Comparison of ENCODE assay signal across 18 cellular contexts in the genomic region with DNA sequence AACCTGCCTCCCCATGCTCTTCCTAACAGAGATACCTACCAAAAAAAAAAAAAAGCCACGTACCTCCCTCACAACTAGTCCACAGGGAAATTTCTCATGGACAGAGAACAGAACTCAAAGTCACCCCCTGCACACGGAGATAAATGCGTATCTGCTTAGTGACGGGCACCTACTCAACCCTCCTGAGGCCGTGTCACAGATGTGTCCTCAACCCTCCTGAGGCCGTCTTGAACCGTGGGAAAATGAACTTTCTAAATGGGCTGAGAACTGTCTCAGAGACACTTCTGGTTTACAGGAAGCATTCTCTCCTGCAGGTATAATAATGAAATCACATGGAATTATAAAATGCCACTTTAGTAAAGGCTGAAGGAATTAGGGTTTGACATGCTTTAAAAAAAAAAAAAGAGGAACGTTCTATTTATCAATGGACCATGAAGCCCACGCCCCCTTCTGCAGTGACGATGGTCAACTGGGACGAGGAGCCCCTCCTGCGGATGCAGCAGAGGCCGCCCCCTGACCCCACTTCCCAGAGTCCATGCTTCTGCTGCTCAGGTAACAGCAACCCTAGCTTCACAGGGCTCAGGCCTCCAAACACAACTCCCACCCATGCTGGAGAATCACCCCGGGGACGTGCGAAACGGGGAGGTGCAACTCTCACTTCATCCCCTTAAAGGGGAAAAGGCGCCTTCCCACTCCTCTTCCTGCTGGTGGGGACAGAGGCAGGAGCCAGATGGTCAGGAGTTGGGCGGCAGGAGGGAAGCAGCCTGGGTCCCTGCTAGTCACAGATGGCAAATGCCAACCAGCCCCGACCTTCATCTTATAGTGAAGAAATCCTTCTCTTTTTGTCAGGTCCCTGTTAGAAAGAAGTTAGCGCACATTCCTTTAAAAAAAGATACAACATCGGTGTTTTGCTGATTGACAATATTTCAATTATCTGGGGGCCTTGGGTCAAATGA.
A peak's percentile ranks its signal among the peaks of the same experiment; 100 is the strongest.
DNase-seq lines count a peak whose midpoint lies in the region; ATAC-seq and TF ChIP-seq lines count a peak whose summit lies in the region.
"Had no signal": no experiment of that assay in that cellular context is flagged by ENCODE, and none has a peak within 500 bp of the region (broad histone marks: within the 10 kb centered on the region; RNA-seq: fewer than 3 reads in every experiment).

No MANE protein-coding gene starts in this region.

- H3K36me3 ChIP-seq in heart right ventricle: no peaks in the 10 kb centered on the region
- H3K36me3 ChIP-seq in upper lobe of right lung: no peaks in the 10 kb centered on the region

- H3K4me1 Mint-ChIP-seq in WTC11: peaks cover 12% of the 10 kb centered on the region
- H3K4me1 Mint-ChIP-seq in nephron progenitor cell: peaks cover 71% of the 10 kb centered on the region
- H3K4me1 Mint-ChIP-seq: CD4-positive, alpha-beta memory T cell had no signal

- H3K4me3 Mint-ChIP-seq in WTC11: no peak overlapping the region
- peak overlapping the region; percentile 42 for H3K4me3 Mint-ChIP-seq in nephron progenitor cell
- H3K4me3 Mint-ChIP-seq: CD4-positive, alpha-beta memory T cell had no signal

- H3K9me3 Mint-ChIP-seq in WTC11 (no peaks in the 10 kb centered on the region), nephron progenitor cell (no peaks in the 10 kb centered on the region)
- H3K9me3 Mint-ChIP-seq: CD4-positive, alpha-beta memory T cell had no signal

- intact Hi-C loops in left ventricle myocardium superior (cut with micrococcal nuclease): no loop called here
- intact Hi-C loops in heart right ventricle (cut with DNase I): no loop called here
- intact Hi-C loops in upper lobe of right lung (cut with DNase I): no loop called here

- H3K4me3 ChIP-seq in heart right ventricle: no peak overlapping the region
- no peak overlapping the region for H3K4me3 ChIP-seq in upper lobe of right lung
- H3K4me3 ChIP-seq: K562, PC-9 had no signal

- H3K27me3 ChIP-seq in heart right ventricle: no peaks in the 10 kb centered on the region
- no peaks in the 10 kb centered on the region for H3K27me3 ChIP-seq in upper lobe of right lung

- POLR2A ChIA-PET in WTC11 (lab: Charles Lee): no interaction called here

- H3K4me1 ChIP-seq in heart right ventricle (peaks cover 0 to 12% (median 0%) of the 10 kb centered on the region in 9 donors), upper lobe of right lung (no peaks in the 10 kb centered on the region)

- TF ChIP-seq CTCF in heart right ventricle (IDR thresholded peaks at IDR 0.05) (no peak), WTC11 (IDR thresholded peaks at IDR 0.05) (no peak), nephron progenitor cell (IDR thresholded peaks at IDR 0.05) (no peak), upper lobe of right lung (IDR thresholded peaks at IDR 0.05) (no peak)

- CTCF ChIA-PET in WTC11 (lab: Charles Lee): interaction anchor here (1.0 kb wide), 1 partner anchor 23 kb away, joined by 4 read pairs; no protein-coding TSS in a partner anchor

- ATAC-seq in left ventricle myocardium superior (peak; percentile 39), heart right ventricle (no peak), WTC11 (no peak), upper lobe of right lung (no peak), HG02588 (IDR thresholded peaks at IDR 0.05; ENCODE audit: unreplicated experiment) (no peak)
- ATAC-seq: K562 had no signal

- DNase-seq in left ventricle myocardium superior (no peak), heart right ventricle (no peak), WTC11 (ENCODE audit: low spot score) (no peak), nephron progenitor cell (no peak), upper lobe of right lung (peak; percentile 36), mucosa of gallbladder (ENCODE audit: low spot score) (no peak), NCI-H774 (lab: John Stamatoyannopoulos, UW) (no peak)
- DNase-seq: ACHN; CD4-positive, alpha-beta memory T cell; DND-41; HCEC 1CT; NCI-H1105; NCI-H1930; NCI-H510A treated with DMSO at 0.1 percent for 48 hours; PC-9 had no signal

- no peak overlapping the region for H3K27ac ChIP-seq in heart right ventricle
- H3K27ac ChIP-seq in upper lobe of right lung: no peak overlapping the region
- H3K27ac ChIP-seq: HL-60, PC-9 had no signal

- WGBS in heart right ventricle, 2 donors: 80 to 82% methylated on average over 22 of the region's 22 CpGs

- no peaks in the 10 kb centered on the region for H3K27me3 Mint-ChIP-seq in WTC11 (ENCODE audit: low read depth)
- peaks cover 3% of the 10 kb centered on the region for H3K27me3 Mint-ChIP-seq in nephron progenitor cell (ENCODE audit: low read depth, poor library complexity)

- H3K9me3 ChIP-seq in heart right ventricle (no peaks in the 10 kb centered on the region), upper lobe of right lung (no peaks in the 10 kb centered on the region)

- 0 out of 2 replicates have a peak overlapping the region, but pooled peaks have one; percentile 66 for H3K27ac Mint-ChIP-seq in WTC11
- H3K27ac Mint-ChIP-seq in nephron progenitor cell: peak overlapping the region; percentile 75

- H3K36me3 Mint-ChIP-seq in WTC11 (no peaks in the 10 kb centered on the region), nephron progenitor cell (ENCODE audit: low read depth) (no peaks in the 10 kb centered on the region)
- H3K36me3 Mint-ChIP-seq: CD4-positive, alpha-beta memory T cell had no signal

TF ChIP-seq in WTC11, 78 proteins besides CTCF, POLR2A, EP300 and RAD21:
- TF ChIP-seq ZNF263 (CRISPR knock-in tag; IDR thresholded peaks at IDR 0.05; ENCODE audit: low read depth) (no peak), ZNF416 (CRISPR knock-in tag; IDR thresholded peaks at IDR 0.05) (no peak), ZNF423 (CRISPR knock-in tag; IDR thresholded peaks at IDR 0.05) (no peak), ZNF396 (CRISPR knock-in tag; IDR thresholded peaks at IDR 0.05; ENCODE audit: borderline replicate concordance) (no peak), FOXP1 (CRISPR knock-in tag; IDR thresholded peaks at IDR 0.05; ENCODE audit: borderline replicate concordance) (no peak), CREB1 (CRISPR knock-in tag; IDR thresholded peaks at IDR 0.05) (no peak)
- TF ChIP-seq, protein P1, sequence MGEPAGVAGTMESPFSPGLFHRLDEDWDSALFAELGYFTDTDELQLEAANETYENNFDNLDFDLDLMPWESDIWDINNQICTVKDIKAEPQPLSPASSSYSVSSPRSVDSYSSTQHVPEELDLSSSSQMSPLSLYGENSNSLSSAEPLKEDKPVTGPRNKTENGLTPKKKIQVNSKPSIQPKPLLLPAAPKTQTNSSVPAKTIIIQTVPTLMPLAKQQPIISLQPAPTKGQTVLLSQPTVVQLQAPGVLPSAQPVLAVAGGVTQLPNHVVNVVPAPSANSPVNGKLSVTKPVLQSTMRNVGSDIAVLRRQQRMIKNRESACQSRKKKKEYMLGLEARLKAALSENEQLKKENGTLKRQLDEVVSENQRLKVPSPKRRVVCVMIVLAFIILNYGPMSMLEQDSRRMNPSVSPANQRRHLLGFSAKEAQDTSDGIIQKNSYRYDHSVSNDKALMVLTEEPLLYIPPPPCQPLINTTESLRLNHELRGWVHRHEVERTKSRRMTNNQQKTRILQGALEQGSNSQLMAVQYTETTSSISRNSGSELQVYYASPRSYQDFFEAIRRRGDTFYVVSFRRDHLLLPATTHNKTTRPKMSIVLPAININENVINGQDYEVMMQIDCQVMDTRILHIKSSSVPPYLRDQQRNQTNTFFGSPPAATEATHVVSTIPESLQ (CRISPR knock-in tag; IDR thresholded peaks at IDR 0.05): no peak
- TF ChIP-seq, protein P2, sequence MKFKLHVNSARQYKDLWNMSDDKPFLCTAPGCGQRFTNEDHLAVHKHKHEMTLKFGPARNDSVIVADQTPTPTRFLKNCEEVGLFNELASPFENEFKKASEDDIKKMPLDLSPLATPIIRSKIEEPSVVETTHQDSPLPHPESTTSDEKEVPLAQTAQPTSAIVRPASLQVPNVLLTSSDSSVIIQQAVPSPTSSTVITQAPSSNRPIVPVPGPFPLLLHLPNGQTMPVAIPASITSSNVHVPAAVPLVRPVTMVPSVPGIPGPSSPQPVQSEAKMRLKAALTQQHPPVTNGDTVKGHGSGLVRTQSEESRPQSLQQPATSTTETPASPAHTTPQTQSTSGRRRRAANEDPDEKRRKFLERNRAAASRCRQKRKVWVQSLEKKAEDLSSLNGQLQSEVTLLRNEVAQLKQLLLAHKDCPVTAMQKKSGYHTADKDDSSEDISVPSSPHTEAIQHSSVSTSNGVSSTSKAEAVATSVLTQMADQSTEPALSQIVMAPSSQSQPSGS (CRISPR knock-in tag; IDR thresholded peaks at IDR 0.05; ENCODE audit: borderline replicate concordance, low read depth): no peak
- TF ChIP-seq, protein P3, sequence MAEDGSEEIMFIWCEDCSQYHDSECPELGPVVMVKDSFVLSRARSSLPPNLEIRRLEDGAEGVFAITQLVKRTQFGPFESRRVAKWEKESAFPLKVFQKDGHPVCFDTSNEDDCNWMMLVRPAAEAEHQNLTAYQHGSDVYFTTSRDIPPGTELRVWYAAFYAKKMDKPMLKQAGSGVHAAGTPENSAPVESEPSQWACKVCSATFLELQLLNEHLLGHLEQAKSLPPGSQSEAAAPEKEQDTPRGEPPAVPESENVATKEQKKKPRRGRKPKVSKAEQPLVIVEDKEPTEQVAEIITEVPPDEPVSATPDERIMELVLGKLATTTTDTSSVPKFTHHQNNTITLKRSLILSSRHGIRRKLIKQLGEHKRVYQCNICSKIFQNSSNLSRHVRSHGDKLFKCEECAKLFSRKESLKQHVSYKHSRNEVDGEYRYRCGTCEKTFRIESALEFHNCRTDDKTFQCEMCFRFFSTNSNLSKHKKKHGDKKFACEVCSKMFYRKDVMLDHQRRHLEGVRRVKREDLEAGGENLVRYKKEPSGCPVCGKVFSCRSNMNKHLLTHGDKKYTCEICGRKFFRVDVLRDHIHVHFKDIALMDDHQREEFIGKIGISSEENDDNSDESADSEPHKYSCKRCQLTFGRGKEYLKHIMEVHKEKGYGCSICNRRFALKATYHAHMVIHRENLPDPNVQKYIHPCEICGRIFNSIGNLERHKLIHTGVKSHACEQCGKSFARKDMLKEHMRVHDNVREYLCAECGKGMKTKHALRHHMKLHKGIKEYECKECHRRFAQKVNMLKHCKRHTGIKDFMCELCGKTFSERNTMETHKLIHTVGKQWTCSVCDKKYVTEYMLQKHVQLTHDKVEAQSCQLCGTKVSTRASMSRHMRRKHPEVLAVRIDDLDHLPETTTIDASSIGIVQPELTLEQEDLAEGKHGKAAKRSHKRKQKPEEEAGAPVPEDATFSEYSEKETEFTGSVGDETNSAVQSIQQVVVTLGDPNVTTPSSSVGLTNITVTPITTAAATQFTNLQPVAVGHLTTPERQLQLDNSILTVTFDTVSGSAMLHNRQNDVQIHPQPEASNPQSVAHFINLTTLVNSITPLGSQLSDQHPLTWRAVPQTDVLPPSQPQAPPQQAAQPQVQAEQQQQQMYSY (CRISPR knock-in tag; IDR thresholded peaks at IDR 0.05): no peak
- TF ChIP-seq, protein P4, sequence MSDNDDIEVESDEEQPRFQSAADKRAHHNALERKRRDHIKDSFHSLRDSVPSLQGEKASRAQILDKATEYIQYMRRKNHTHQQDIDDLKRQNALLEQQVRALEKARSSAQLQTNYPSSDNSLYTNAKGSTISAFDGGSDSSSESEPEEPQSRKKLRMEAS (CRISPR knock-in tag; IDR thresholded peaks at IDR 0.05): no peak
